In genomic region chr19:11096210-11096841, GRCh38 we compare ENCODE assay signal across 8 cellular contexts. TPM values are rescaled to one million over a fixed set of nuclear protein-coding genes. Genes with fewer than 3 reads are reported as not detected.
A peak's percentile ranks its signal among the peaks of the same experiment; 100 is the strongest.
DNase-seq lines count a peak whose midpoint lies in the region; ATAC-seq and TF ChIP-seq lines count a peak whose summit lies in the region.

No MANE protein-coding gene starts in this region.

- POLR2A ChIA-PET in T-cell (lab: Charles Lee) = interaction anchor here (0.6 kb wide), 2 partner anchors 58 to 764 kb away, joined by 3 to 5 read pairs; no protein-coding TSS in a partner anchor

- no peak overlapping the region for H3K9ac ChIP-seq in neural progenitor cell

- H3K36me3 ChIP-seq in neural progenitor cell = peaks cover 6% of the 10 kb centered on the region

- H3K27me3 ChIP-seq in dorsolateral prefrontal cortex = no peaks in the 10 kb centered on the region
- H3K27me3 ChIP-seq in neural progenitor cell = no peaks in the 10 kb centered on the region

- peaks cover 100% of the 10 kb centered on the region for H3K79me2 ChIP-seq in neural progenitor cell (ENCODE audit: low read depth)

- TF ChIP-seq CTCF in dorsolateral prefrontal cortex (IDR thresholded peaks at IDR 0.05 in 54 of 56, conservative IDR thresholded peaks at IDR 0.05 in 2 of 56; ENCODE audit: low read depth in 1 of 56, partially characterized antibody in 56 of 56) = no peak
- no peak for TF ChIP-seq CTCF in neural progenitor cell (IDR thresholded peaks at IDR 0.05)

- H3K4me3 Mint-ChIP-seq in T-cell (peak overlapping the region; percentile 57 to 70 (median 65)), neural progenitor cell (peak overlapping the region; percentile 52)

- H3K27ac Mint-ChIP-seq in T-cell = peak overlapping the region; percentile 94 to 97
- no peak overlapping the region for H3K27ac Mint-ChIP-seq in neural progenitor cell

- no peaks in the 10 kb centered on the region for H3K9me3 ChIP-seq in neural progenitor cell (ENCODE audit: low read depth)

- H3K27ac ChIP-seq in dorsolateral prefrontal cortex (peak overlapping the region in 49 of 59 donors; percentile 13 to 99 (median 67)), neural progenitor cell (no peak overlapping the region)

- CTCF ChIA-PET in T-cell (lab: Charles Lee) = interaction anchor here in 1 of 2 donors (0.6 to 1.6 kb wide), 2 partner anchors 9 to 30 kb away, joined by 5 to 7 read pairs; no protein-coding TSS in a partner anchor

- H3K9me3 Mint-ChIP-seq in T-cell (peaks cover 0 to 7% (median 2%) of the 10 kb centered on the region in 3 donors), neural progenitor cell (no peaks in the 10 kb centered on the region)

- H3K4me2 ChIP-seq in neural progenitor cell = no peak overlapping the region

- no peak overlapping the region for H2AFZ ChIP-seq in neural progenitor cell (replicated peaks)

- H3K36me3 Mint-ChIP-seq in T-cell (peaks cover 22% of the 10 kb centered on the region), neural progenitor cell (peaks cover 39% of the 10 kb centered on the region)

- intact Hi-C loops in dorsolateral prefrontal cortex (cut with DNase I) = no loop called here

- no peaks in the 10 kb centered on the region for H3K27me3 Mint-ChIP-seq in T-cell
- peaks cover 9% of the 10 kb centered on the region for H3K27me3 Mint-ChIP-seq in neural progenitor cell (ENCODE audit: insufficient read depth, low read depth)

- H3K4me3 ChIP-seq in GM08714 (ENCODE audit: low read length) = peak overlapping the region; percentile 34; the same call in 1 of the 2 replicates
- H3K4me3 ChIP-seq in dorsolateral prefrontal cortex = no peak overlapping the region
- H3K4me3 ChIP-seq in neural progenitor cell = no peak overlapping the region

- peaks cover 13% of the 10 kb centered on the region for H3F3A ChIP-seq in neural progenitor cell (ENCODE audit: low read depth)

- peaks cover 98% of the 10 kb centered on the region for H4K20me1 ChIP-seq in neural progenitor cell (ENCODE audit: low read depth)

- DNase-seq in T-cell (peak in 4 of 34 experiments; percentile 11 to 45 (median 14)), dorsolateral prefrontal cortex (peak in 2 of 10 donors; percentile 13 to 21), neural progenitor cell (ENCODE audit: low spot score) (no peak), cerebellar nuclear complex (lab: John Stamatoyannopoulos, UW) (no peak)

- peak; percentile 47 for ATAC-seq in HG02623 (IDR thresholded peaks at IDR 0.05; ENCODE audit: unreplicated experiment)
- peak in 3 of 4 experiments; percentile 43 to 59 (median 54) for ATAC-seq in T-cell (replicated peaks in 1 of 4)
- no peak for ATAC-seq in GM21360 (IDR thresholded peaks at IDR 0.05; ENCODE audit: unreplicated experiment)
- ATAC-seq in HG03457 (IDR thresholded peaks at IDR 0.05; ENCODE audit: unreplicated experiment) = no peak

- peaks cover 15% of the 10 kb centered on the region for H3K4me1 ChIP-seq in neural progenitor cell

- H3K4me1 Mint-ChIP-seq in T-cell = peaks cover 51 to 69% (median 60%) of the 10 kb centered on the region in 3 donors
- H3K4me1 Mint-ChIP-seq in neural progenitor cell = peaks cover 30% of the 10 kb centered on the region

RNA-seq across cellular contexts. Expression of gene LDLR, which starts 7.1 kb away (rescaled TPM):
- total RNA-seq in T-cell (10 to 100 TPM; 33.8 to 50.4 (median 42.0) TPM), dorsolateral prefrontal cortex (10 to 100 TPM; 14.7 to 92.5 (median 30.9) TPM), neural progenitor cell (ENCODE audit: low replicate concordance) (39.3 and 78.0 TPM in 2 replicates)

RNA-seq across cellular contexts. Expression of gene SPC24, which starts 59.3 kb away (rescaled TPM):
- total RNA-seq in T-cell (1 to 10 TPM in 4 of 5 donors, under 1 TPM in 1; 0.95 to 3.6 (median 2.4) TPM), dorsolateral prefrontal cortex (1 to 10 TPM in 102 of 120 experiments, under 1 TPM in 17, not detected in 1; 0.44 to 4.9 (median 1.8) TPM), neural progenitor cell (ENCODE audit: low replicate concordance) (56.7 and 57.1 TPM in 2 replicates)

Comparison
In these comparisons a context has a peak if more than half of its experiments do, and no peak if none do; other contexts are left out.
1. ATAC-seq: peak in HG02623 (single experiment) and T-cell (3 of 4); none in GM21360 (single experiment) and HG03457 (single experiment).